ENCODE assay signal across 13 cellular contexts in genomic region chr9:130213898-130214761, GRCh38. TPM values are rescaled to one million over a fixed set of nuclear protein-coding genes. Genes with fewer than 3 reads are reported as not detected.
A peak's percentile ranks its signal among the peaks of the same experiment; 100 is the strongest.
DNase-seq lines count a peak whose midpoint lies in the region; ATAC-seq, FAIRE-seq and TF ChIP-seq lines count a peak whose summit lies in the region.
"Had no signal": no experiment of that assay in that cellular context is flagged by ENCODE, and none has a peak within 500 bp of the region (broad histone marks: within the 10 kb centered on the region; RNA-seq: fewer than 3 reads in every experiment).

No MANE protein-coding gene starts in this region.

- ATAC-seq in GM19351 (IDR thresholded peaks at IDR 0.05; ENCODE audit: unreplicated experiment), result no peak
- no peak for ATAC-seq in foreskin keratinocyte
- no peak for ATAC-seq in GM21526 (IDR thresholded peaks at IDR 0.05; ENCODE audit: low FRiP score, unreplicated experiment)

- BruUV-seq in mammary epithelial cell (replicated peaks; lab: Mats Ljungman, UMichigan), result no TSS peak

- H3K9ac ChIP-seq in mammary epithelial cell (ENCODE audit: insufficient read depth, low read length) (no peak overlapping the region), keratinocyte (ENCODE audit: control insufficient read depth, extremely low read depth, insufficient read depth, low read length) (no peak overlapping the region)

- dilution Hi-C loops in mammary epithelial cell (cut with HindIII; ENCODE audit: low sequenced_read_pairs), result loop anchor here (5.0 kb wide), 1 partner anchor 48 kb away; no protein-coding TSS in a partner anchor
- dilution Hi-C loops in keratinocyte (cut with MboI; ENCODE audit: extremely low pct_ligation_motif_present, low sequenced_read_pairs), result no loop called here

- DNase-seq in T47D (ENCODE audit: low read depth in 1 of 2, low spot score in 1 of 2) (peak; percentile 47 to 72), mammary epithelial cell (no peak), keratinocyte (ENCODE audit: low read depth, low spot score) (no peak), MG63 (no peak), foreskin keratinocyte (no peak)
- DNase-seq: central memory CD4-positive, alpha-beta T cell; GDM1; left ventricle myocardium inferior; stimulated activated CD4-positive, alpha-beta T cell treated with anti-CD3 and anti-CD28 coated beads, Interleukin-2, amount 100 ng/mL, for 48 hours had no signal

- 63% methylated on average over 15 of the region's 19 CpGs for WGBS in mammary epithelial cell (ENCODE audit: low coverage, missing lambda C conversion rate)

- H3K27me3 ChIP-seq in mammary epithelial cell (ENCODE audit: insufficient read depth, low read length) (no peaks in the 10 kb centered on the region), keratinocyte (ENCODE audit: control insufficient read depth, extremely low read depth, insufficient read depth, low read length) (no peaks in the 10 kb centered on the region), MG63 (no peaks in the 10 kb centered on the region), foreskin keratinocyte (no peaks in the 10 kb centered on the region)
- H3K27me3 ChIP-seq: ovary had no signal

- in situ Hi-C loops in T47D (cut with HindIII; ENCODE audit: low pct_unique_long_range_greater_than_20kb, low sequenced_read_pairs) (no loop called here), mammary epithelial cell (cut with MboI; ENCODE audit: low sequenced_read_pairs in 2 of 2) (loop anchor here in 1 of 2 donors (10.0 kb wide), 1 partner anchor 99 kb away; no protein-coding TSS in a partner anchor)

- H3K4me3 ChIP-seq in mammary epithelial cell (replicated peaks in 1 of 3; ENCODE audit: insufficient read depth in 1 of 3, low read depth in 2 of 3, low read length in 3 of 3) (no peak overlapping the region), keratinocyte (ENCODE audit: control insufficient read depth in 2 of 3, extremely low read depth in 1 of 3, insufficient read depth in 2 of 3, low read depth in 1 of 3, low read length in 3 of 3) (no peak overlapping the region), MG63 (no peak overlapping the region)
- H3K4me3 ChIP-seq: left ventricle myocardium inferior, ovary had no signal

- H3K79me2 ChIP-seq in mammary epithelial cell (ENCODE audit: insufficient read depth, low read length), result peaks cover 52% of the 10 kb centered on the region
- peaks cover 34% of the 10 kb centered on the region for H3K79me2 ChIP-seq in keratinocyte (ENCODE audit: control insufficient read depth, insufficient read depth, low read length)

- H4K20me1 ChIP-seq in mammary epithelial cell (ENCODE audit: insufficient read depth, low read length), result no peaks in the 10 kb centered on the region
- H4K20me1 ChIP-seq in keratinocyte (ENCODE audit: control insufficient read depth, extremely low read depth, insufficient read depth, low read length), result no peaks in the 10 kb centered on the region

- H2AFZ ChIP-seq in mammary epithelial cell (ENCODE audit: low read depth, low read length), result no peak overlapping the region
- H2AFZ ChIP-seq in keratinocyte (ENCODE audit: control insufficient read depth, low read length), result no peak overlapping the region

- CTCF ChIA-PET in mammary epithelial cell (lab: Charles Lee; ENCODE audit: low non-redundant PET), result no interaction called here

- H3K4me1 ChIP-seq in mammary epithelial cell (ENCODE audit: insufficient read depth, low read length) (peaks cover 27% of the 10 kb centered on the region), keratinocyte (ENCODE audit: control insufficient read depth, extremely low read depth, insufficient read depth, low read length) (peaks cover 29% of the 10 kb centered on the region), foreskin keratinocyte (peaks cover 6% of the 10 kb centered on the region)
- H3K4me1 ChIP-seq: left ventricle myocardium inferior had no signal

- no peaks in the 10 kb centered on the region for H3K9me1 ChIP-seq in keratinocyte (ENCODE audit: control insufficient read depth, extremely low read depth, insufficient read depth, low read length)

- TF ChIP-seq CTCF in mammary epithelial cell (conservative IDR thresholded peaks at IDR 0.05 in 1 of 2, IDR thresholded peaks at IDR 0.05 in 1 of 2; ENCODE audit: extremely low read depth in 1 of 2, insufficient read depth in 1 of 2, low read depth in 1 of 2, low read length in 2 of 2) (no peak), keratinocyte (optimal IDR thresholded peaks at IDR 0.05 in 1 of 3, IDR thresholded peaks at IDR 0.05 in 1 of 3, conservative IDR thresholded peaks at IDR 0.05 in 1 of 3; ENCODE audit: extremely low read depth in 1 of 3, insufficient read depth in 2 of 3, low read length in 3 of 3) (no peak), foreskin keratinocyte (conservative IDR thresholded peaks at IDR 0.05) (no peak)

- H3K4me2 ChIP-seq in mammary epithelial cell (ENCODE audit: insufficient read depth, low read depth, low read length) (no peak overlapping the region), keratinocyte (ENCODE audit: control insufficient read depth, extremely low read depth, insufficient read depth, low read depth, low read length) (no peak overlapping the region)

- intact Hi-C loops in mammary epithelial cell (cut with micrococcal nuclease), result loop anchor here (2.0 kb wide), 1 partner anchor 15 kb away; no protein-coding TSS in a partner anchor

- H3K27ac ChIP-seq in mammary epithelial cell (ENCODE audit: insufficient read depth, low read depth, low read length) (no peak overlapping the region), angular gyrus (ENCODE audit: low read depth, low read length) (peak overlapping the region; percentile 59), keratinocyte (ENCODE audit: control insufficient read depth, insufficient read depth, low read length) (no peak overlapping the region), foreskin keratinocyte (no peak overlapping the region)
- H3K27ac ChIP-seq: left ventricle myocardium inferior had no signal

- H3K9me3 ChIP-seq in mammary epithelial cell (replicated peaks; ENCODE audit: insufficient read depth, low read length) (no peaks in the 10 kb centered on the region), keratinocyte (ENCODE audit: control insufficient read depth, low read depth, low read length) (no peaks in the 10 kb centered on the region), MG63 (no peaks in the 10 kb centered on the region)
- H3K9me3 ChIP-seq: left ventricle myocardium inferior, ovary had no signal

- H3K36me3 ChIP-seq in mammary epithelial cell (ENCODE audit: insufficient read depth, low read length) (peaks cover 4% of the 10 kb centered on the region), keratinocyte (ENCODE audit: control insufficient read depth in 2 of 2, extremely low read depth in 1 of 2, insufficient read depth in 2 of 2, low read length in 2 of 2) (peaks cover 10 to 12% of the 10 kb centered on the region in 2 experiments), MG63 (peaks cover 5% of the 10 kb centered on the region)
- H3K36me3 ChIP-seq: left ventricle myocardium inferior, ovary had no signal

- peak; percentile 32 for FAIRE-seq in keratinocyte (lab: Jason Lieb, UNC)

RNA-seq across cellular contexts. Expression of gene NCS1, which starts 41.9 kb away (rescaled TPM):
- total RNA-seq in mammary epithelial cell, result 10 to 100 TPM; 76.5 to 85.4 TPM
- polyA plus RNA-seq in mammary epithelial cell, result 59.8 TPM
- 53.3 TPM for polyA minus RNA-seq in mammary epithelial cell
- polyA plus RNA-seq in keratinocyte, result 49.1 to 67.4 TPM (median 61.6 TPM) in 3 replicates
- 7.2 TPM for polyA plus RNA-seq in keratinocyte (2011; ENCODE audit: low read depth)
- polyA plus RNA-seq in keratinocyte (2011; cell fraction: cytosol; rRNA removed), result 52.4 and 71.2 TPM in 2 replicates
- 35.4 and 37.0 TPM in 2 replicates for polyA plus RNA-seq in keratinocyte (2011; cell fraction: nucleus; rRNA removed)
- 26.6 and 49.7 TPM in 2 replicates for polyA plus RNA-seq in keratinocyte (2012; ENCODE audit: low replicate concordance)
- polyA minus RNA-seq in keratinocyte, result 45.3 to 74.1 TPM (median 69.9 TPM) in 3 replicates
- polyA minus RNA-seq in keratinocyte (2011; cell fraction: cytosol; rRNA and poly(A)+ RNA removed), result 94.6 TPM
- 22.4 and 28.3 TPM in 2 replicates for polyA minus RNA-seq in keratinocyte (2011; cell fraction: nucleus; rRNA and poly(A)+ RNA removed)
- total RNA-seq in MG63 (2014; rRNA removed; shearing (Covaris generic); ENCODE audit: low replicate concordance), result 16.6 and 34.4 TPM in 2 replicates
- 44.0 and 44.7 TPM in 2 replicates for total RNA-seq in foreskin keratinocyte
- polyA plus RNA-seq in foreskin keratinocyte, result 36.2 and 39.1 TPM in 2 replicates

RNA-seq across cellular contexts. Expression of gene HMCN2, which starts 51.4 kb away (rescaled TPM):
- total RNA-seq in mammary epithelial cell, result under 1 TPM; under 0.01 to 0.14 TPM
- 0.05 TPM for polyA plus RNA-seq in mammary epithelial cell
- not detected for polyA minus RNA-seq in mammary epithelial cell
- polyA plus RNA-seq in keratinocyte, result 0.03 TPM in 1 of 3 replicates, not detected in the others
- polyA plus RNA-seq in keratinocyte (2011; ENCODE audit: low read depth), result not detected
- not detected in 2 replicates for polyA plus RNA-seq in keratinocyte (2011; cell fraction: cytosol; rRNA removed)
- not detected in 2 replicates for polyA plus RNA-seq in keratinocyte (2011; cell fraction: nucleus; rRNA removed)
- polyA plus RNA-seq in keratinocyte (2012; ENCODE audit: low replicate concordance), result 0.04 TPM in 1 of 2 replicates, not detected in the other
- not detected in 3 replicates for polyA minus RNA-seq in keratinocyte
- polyA minus RNA-seq in keratinocyte (2011; cell fraction: cytosol; rRNA and poly(A)+ RNA removed), result not detected
- polyA minus RNA-seq in keratinocyte (2011; cell fraction: nucleus; rRNA and poly(A)+ RNA removed), result 0.11 TPM in 1 of 2 replicates, not detected in the other
- total RNA-seq in MG63 (2014; rRNA removed; shearing (Covaris generic); ENCODE audit: low replicate concordance), result 0.20 TPM in 1 of 2 replicates, not detected in the other
- not detected in 2 replicates for total RNA-seq in foreskin keratinocyte
- polyA plus RNA-seq in foreskin keratinocyte, result not detected in 2 replicates

Comparison
In these comparisons a context has a peak if more than half of its experiments do, and no peak if none do; other contexts are left out.
1. DNase-seq: peak in T47D (2 of 2); none in mammary epithelial cell (single experiment), keratinocyte (single experiment), MG63 (single experiment) and foreskin keratinocyte (0 of 2).